10 cellular contexts compared by ENCODE assay signal in the genomic region with DNA sequence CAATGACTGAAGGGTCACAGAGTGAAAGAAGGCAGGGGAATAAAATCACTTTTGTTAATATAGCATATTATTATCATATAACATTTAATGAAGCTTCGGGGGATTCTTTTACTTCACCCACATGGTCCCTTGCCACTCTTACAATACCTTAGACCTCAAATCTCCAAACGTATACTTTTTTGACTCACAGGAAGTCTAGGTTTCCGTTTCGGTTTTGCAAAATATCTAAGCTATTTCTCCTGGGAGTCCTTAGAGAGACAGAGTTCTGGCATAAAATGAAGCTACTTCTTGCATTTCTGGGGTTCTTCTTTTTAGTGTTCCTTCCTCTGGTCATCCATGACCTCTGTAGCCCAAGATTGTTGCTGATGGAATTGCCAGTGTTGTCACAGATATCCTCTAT.
DNase-seq lines count a peak whose midpoint lies in the region; ATAC-seq and TF ChIP-seq lines count a peak whose summit lies in the region.
"Had no signal": no experiment of that assay in that cellular context is flagged by ENCODE, and none has a peak within 500 bp of the region (broad histone marks: within the 10 kb centered on the region; RNA-seq: fewer than 3 reads in every experiment).

No MANE protein-coding gene starts in this region.

- no peak overlapping the region for H3K9ac ChIP-seq in fibroblast of lung (ENCODE audit: insufficient read depth, low read length)

- ATAC-seq in GM18867 (IDR thresholded peaks at IDR 0.05; ENCODE audit: unreplicated experiment) (peak; percentile 87), GM21619 (IDR thresholded peaks at IDR 0.05; ENCODE audit: unreplicated experiment) (peak; percentile 98), HG03457 (IDR thresholded peaks at IDR 0.05; ENCODE audit: unreplicated experiment) (peak; percentile 96)

- H3K27ac ChIP-seq in fibroblast of lung (ENCODE audit: insufficient read depth, low read length): no peak overlapping the region
- H3K27ac ChIP-seq: epithelial cell of prostate had no signal

- H4K20me1 ChIP-seq in fibroblast of lung (ENCODE audit: control insufficient read depth, extremely low read depth, insufficient read depth, low read length): no peaks in the 10 kb centered on the region

- TF ChIP-seq CTCF in fibroblast of lung (conservative IDR thresholded peaks at IDR 0.05 in 1 of 2, IDR thresholded peaks at IDR 0.05 in 1 of 2; ENCODE audit: low read depth in 1 of 2, low read length in 2 of 2): no peak

- no peaks in the 10 kb centered on the region for H3K9me3 ChIP-seq in fibroblast of lung (ENCODE audit: control insufficient read depth, insufficient read depth, low read depth, low read length)

- no peak overlapping the region for H3K4me3 ChIP-seq in fibroblast of lung (replicated peaks in 1 of 4; ENCODE audit: control extremely low read depth in 1 of 4, insufficient read depth in 1 of 4, low read depth in 3 of 4, low read length in 4 of 4)

- peak overlapping the region; percentile 5 for H2AFZ ChIP-seq in fibroblast of lung (ENCODE audit: low read length)

- H3K79me2 ChIP-seq in fibroblast of lung (ENCODE audit: control insufficient read depth, insufficient read depth, low read length): no peaks in the 10 kb centered on the region

- DNase-seq in fibroblast of lung (ENCODE audit: low read depth in 2 of 2): no peak
- DNase-seq in putamen (ENCODE audit: low spot score): no peak
- no peak for DNase-seq in activated CD8-positive, alpha-beta memory T cell treated with anti-CD3 and anti-CD28 coated beads, Interleukin-2, amount 50 U/mL, for 4 hours
- no peak for DNase-seq in NCI-H1105 treated with DMSO at 0.1 percent for 48 hours (lab: John Stamatoyannopoulos, UW)
- no peak for DNase-seq in SIG-M5 (lab: John Stamatoyannopoulos, UW)
- DNase-seq: NCI-H446 had no signal

- H3K36me3 ChIP-seq in fibroblast of lung (ENCODE audit: control insufficient read depth, insufficient read depth, low read length): no peaks in the 10 kb centered on the region

- H3K27me3 ChIP-seq in fibroblast of lung (ENCODE audit: control insufficient read depth, insufficient read depth, low read length): no peaks in the 10 kb centered on the region

- no peaks in the 10 kb centered on the region for H3K4me1 ChIP-seq in fibroblast of lung (ENCODE audit: control insufficient read depth, extremely low read depth, insufficient read depth, low read length)

- peak overlapping the region; percentile 17 for H3K4me2 ChIP-seq in fibroblast of lung (ENCODE audit: extremely low read depth, insufficient read depth, low read length)
